Comparison of ENCODE assay signal across 38 cellular contexts in genomic region chr4:21514022-21514421, GRCh38.
"Had no signal": no experiment of that assay in that cellular context is flagged by ENCODE, and none has a peak within 500 bp of the region (broad histone marks: within the 10 kb centered on the region; RNA-seq: fewer than 3 reads in every experiment).

No MANE protein-coding gene starts in this region.

- H3K27ac ChIP-seq: adrenal gland, ascending aorta, cardiac muscle cell, VCaP had no signal

- ATAC-seq: activated CD8-positive, alpha-beta T cell treated with anti-CD3 and anti-CD28 coated beads for 36 hours; activated naive CD4-positive, alpha-beta T cell treated with anti-CD3 and anti-CD28 coated beads, Interleukin-2, amount 50 U/mL, for 72 hours; activated T-cell treated with anti-CD3 and anti-CD28 coated beads, Interleukin-2, amount 50 U/mL, for 4 hours; activated T-cell treated with anti-CD3 and anti-CD28 coated beads, Interleukin-2, amount 50 U/mL, for 72 hours; activated T-helper 17 cell treated with anti-CD3 and anti-CD28 coated beads, Interleukin-2, amount 50 U/mL, for 72 hours had no signal

- H3K4me3 ChIP-seq: adrenal gland, ascending aorta, cardiac muscle cell had no signal

- H3K4me3 Mint-ChIP-seq: activated B cell treated with CpG ODN at 0.5 μM for 24 hours; activated CD4-positive, alpha-beta memory T cell treated with anti-CD3 and anti-CD28 coated beads for 36 hours; activated CD4-positive, alpha-beta T cell treated with anti-CD3 and anti-CD28 coated beads, Interleukin-2, amount 10 ng/mL, durations not matched to agents 24 days and 14 days; activated CD8-positive, alpha-beta T cell treated with anti-CD3 and anti-CD28 coated beads for 36 hours; activated naive CD4-positive, alpha-beta T cell treated with anti-CD3 and anti-CD28 coated beads for 36 hours; activated naive CD8-positive, alpha-beta T cell treated with anti-CD3 and anti-CD28 coated beads for 36 hours; activated T-cell treated with anti-CD3 and anti-CD28 coated beads, Interleukin-2, amount 50 U/mL, for 4 hours; activated T-cell treated with anti-CD3 and anti-CD28 coated beads, Interleukin-2, amount 50 U/mL, for 72 hours; activated T-helper 1 cell treated with anti-CD3 and anti-CD28 coated beads, Interleukin-12 subunit alpha, Interleukin-12 subunit beta, Interleukin-2, Interleukin-4 antibody, amounts not matched to agents 30 ng/mL and 10 ng/mL and 1 ng/mL, durations not matched to agents 14 hours and 24 hours and 36 hours; activated T-helper 17 cell treated with anti-CD3 and anti-CD28 coated beads, Interleukin-2, amount 50 U/mL, for 72 hours; brain; central memory CD8-positive, alpha-beta T cell; T-helper 1 cell treated with Interleukin-12 subunit alpha and Interleukin-12 subunit beta and Interleukin-4 antibody, amounts not matched to agents 30 μg/mL and 1 μg/mL, for 36 hours; T-helper 2 cell treated with Interferon-gamma antibody and Interleukin-4, amounts not matched to agents 5 μg/mL and 100 μg/mL, for 36 hours had no signal

- H3K27me3 ChIP-seq: adrenal gland, ascending aorta, cardiac muscle cell had no signal

- H3K9me3 ChIP-seq: adrenal gland, ascending aorta had no signal

- H3K4me1 Mint-ChIP-seq: activated B cell treated with CpG ODN at 0.5 μM for 24 hours; activated CD4-positive, alpha-beta T cell treated with anti-CD3 and anti-CD28 coated beads, Interleukin-2, amount 10 ng/mL, durations not matched to agents 24 days and 14 days; activated naive CD8-positive, alpha-beta T cell treated with anti-CD3 and anti-CD28 coated beads for 36 hours; activated T-helper 17 cell treated with anti-CD3 and anti-CD28 coated beads, Interleukin-2, amount 50 U/mL, for 72 hours; central memory CD8-positive, alpha-beta T cell had no signal

- DNase-seq: activated B cell treated with CpG ODN at 0.5 μM for 24 hours; activated CD4-positive, alpha-beta memory T cell treated with anti-CD3 and anti-CD28 coated beads for 36 hours; activated CD4-positive, alpha-beta T cell treated with anti-CD3 and anti-CD28 coated beads for 4 hours; activated CD4-positive, alpha-beta T cell treated with anti-CD3 and anti-CD28 coated beads, Interleukin-2, amount 10 ng/mL, durations not matched to agents 24 days and 14 days; activated CD4-positive, alpha-beta T cell treated with anti-CD3 and anti-CD28 coated beads, Interleukin-2, amount 50 U/mL, for 1 hour; activated CD4-positive, alpha-beta T cell treated with anti-CD3 and anti-CD28 coated beads, Interleukin-2, amount 50 U/mL, for 4 hours; activated CD4-positive, CD25-positive, alpha-beta regulatory T cell treated with anti-CD3 and anti-CD28 coated beads, Interleukin-2, amount 50 U/mL, for 72 hours; activated CD8-positive, alpha-beta memory T cell treated with anti-CD3 and anti-CD28 coated beads, Interleukin-2, amount 50 U/mL, for 4 hours; activated CD8-positive, alpha-beta T cell treated with anti-CD3 and anti-CD28 coated beads for 36 hours; activated effector memory CD4-positive, alpha-beta T cell treated with anti-CD3 and anti-CD28 coated beads, Interleukin-2, amount 50 U/mL, for 16 hours; activated gamma-delta T cell treated with Interleukin-2 at 50 U/mL for 16 hours; activated naive CD4-positive, alpha-beta T cell; activated naive CD4-positive, alpha-beta T cell treated with anti-CD3 and anti-CD28 coated beads for 36 hours; activated naive CD4-positive, alpha-beta T cell treated with anti-CD3 and anti-CD28 coated beads, Interleukin-2, amount 50 U/mL, for 16 hours; activated naive CD8-positive, alpha-beta T cell treated with anti-CD3 and anti-CD28 coated beads for 36 hours; activated T-cell treated with anti-CD3 and anti-CD28 coated beads for 4 hours; activated T-cell treated with anti-CD3 and anti-CD28 coated beads, Interleukin-2, amount 50 U/mL, for 1 hour; activated T-cell treated with anti-CD3 and anti-CD28 coated beads, Interleukin-2, amount 50 U/mL, for 4 hours; activated T-cell treated with anti-CD3 and anti-CD28 coated beads, Interleukin-2, amount 50 U/mL, for 72 hours; adrenal gland; amniotic stem cell; anterior cingulate cortex; caudate nucleus; T-helper 1 cell; T-helper 2 cell; T-helper 9 cell had no signal

- H3K36me3 Mint-ChIP-seq: activated CD4-positive, alpha-beta memory T cell treated with anti-CD3 and anti-CD28 coated beads for 36 hours; activated naive CD4-positive, alpha-beta T cell treated with anti-CD3 and anti-CD28 coated beads, Interleukin-2, amount 50 U/mL, for 72 hours; activated naive CD8-positive, alpha-beta T cell treated with anti-CD3 and anti-CD28 coated beads for 36 hours; brain had no signal

- H3K4me1 ChIP-seq: adrenal gland, ascending aorta had no signal

- H3K27ac Mint-ChIP-seq: activated B cell treated with CpG ODN at 0.5 μM for 24 hours; activated CD4-positive, alpha-beta memory T cell treated with anti-CD3 and anti-CD28 coated beads for 36 hours; activated CD4-positive, alpha-beta T cell treated with anti-CD3 and anti-CD28 coated beads, Interleukin-2, amount 10 ng/mL, durations not matched to agents 24 days and 14 days; activated CD8-positive, alpha-beta T cell treated with anti-CD3 and anti-CD28 coated beads for 36 hours; activated naive CD4-positive, alpha-beta T cell treated with anti-CD3 and anti-CD28 coated beads for 36 hours; activated naive CD4-positive, alpha-beta T cell treated with anti-CD3 and anti-CD28 coated beads, Interleukin-2, amount 50 U/mL, for 72 hours; activated naive CD8-positive, alpha-beta T cell treated with anti-CD3 and anti-CD28 coated beads for 36 hours; activated T-cell treated with anti-CD3 and anti-CD28 coated beads, Interleukin-2, amount 50 U/mL, for 72 hours; activated T-helper 1 cell treated with anti-CD3 and anti-CD28 coated beads, Interleukin-12 subunit alpha, Interleukin-12 subunit beta, Interleukin-2, Interleukin-4 antibody, amounts not matched to agents 30 ng/mL and 10 ng/mL and 1 ng/mL, durations not matched to agents 14 hours and 24 hours and 36 hours; activated T-helper 17 cell treated with anti-CD3 and anti-CD28 coated beads, Interleukin-2, amount 50 U/mL, for 72 hours; brain; T-helper 1 cell treated with Interleukin-12 subunit alpha and Interleukin-12 subunit beta and Interleukin-4 antibody, amounts not matched to agents 30 μg/mL and 1 μg/mL, for 36 hours; T-helper 2 cell treated with Interferon-gamma antibody and Interleukin-4, amounts not matched to agents 5 μg/mL and 100 μg/mL, for 36 hours had no signal

- H3K27me3 Mint-ChIP-seq: activated B cell treated with CpG ODN at 0.5 μM for 24 hours; activated CD4-positive, alpha-beta memory T cell treated with anti-CD3 and anti-CD28 coated beads for 36 hours; activated CD4-positive, alpha-beta T cell treated with anti-CD3 and anti-CD28 coated beads, Interleukin-2, amount 10 ng/mL, durations not matched to agents 24 days and 14 days; activated CD8-positive, alpha-beta T cell treated with anti-CD3 and anti-CD28 coated beads for 36 hours; activated naive CD8-positive, alpha-beta T cell treated with anti-CD3 and anti-CD28 coated beads for 36 hours; central memory CD8-positive, alpha-beta T cell had no signal

- H3K9me3 Mint-ChIP-seq: activated CD4-positive, alpha-beta memory T cell treated with anti-CD3 and anti-CD28 coated beads for 36 hours; activated CD4-positive, alpha-beta T cell treated with anti-CD3 and anti-CD28 coated beads, Interleukin-2, amount 10 ng/mL, durations not matched to agents 24 days and 14 days; activated naive CD4-positive, alpha-beta T cell treated with anti-CD3 and anti-CD28 coated beads for 36 hours; activated T-cell treated with anti-CD3 and anti-CD28 coated beads, Interleukin-2, amount 50 U/mL, for 4 hours; activated T-helper 1 cell treated with anti-CD3 and anti-CD28 coated beads, Interleukin-12 subunit alpha, Interleukin-12 subunit beta, Interleukin-2, Interleukin-4 antibody, amounts not matched to agents 30 ng/mL and 10 ng/mL and 1 ng/mL, durations not matched to agents 14 hours and 24 hours and 36 hours; activated T-helper 17 cell treated with anti-CD3 and anti-CD28 coated beads, Interleukin-2, amount 50 U/mL, for 72 hours; brain; T-helper 1 cell treated with Interleukin-12 subunit alpha and Interleukin-12 subunit beta and Interleukin-4 antibody, amounts not matched to agents 30 μg/mL and 1 μg/mL, for 36 hours had no signal

- FAIRE-seq: bronchial epithelial cell, TTC549 had no signal

- H3K36me3 ChIP-seq: adrenal gland, ascending aorta, cardiac muscle cell had no signal
